In genomic region chr20:63653974-63654680, GRCh38 we compare ENCODE assay signal across 8 cellular contexts. TPM values are rescaled to one million over a fixed set of nuclear protein-coding genes. Genes with fewer than 3 reads are reported as not detected.
DNase-seq lines count a peak whose midpoint lies in the region; ATAC-seq and TF ChIP-seq lines count a peak whose summit lies in the region.

No MANE protein-coding gene starts in this region.

- POLR2A ChIA-PET in activated CD4-positive, alpha-beta T cell treated with anti-CD3 and anti-CD28 coated beads, Interleukin-2, amount 10 ng/mL, durations not matched to agents 7 days and 5 days (lab: Charles Lee) = no interaction called here

- ATAC-seq in HG02571 (IDR thresholded peaks at IDR 0.05; ENCODE audit: unreplicated experiment) = no peak

- peak overlapping the region; percentile 33 for H3K4me3 ChIP-seq in kidney epithelial cell (ENCODE audit: low read depth, low read length)
- H3K4me3 ChIP-seq in suprapubic skin = peak overlapping the region; percentile 79

- no peaks in the 10 kb centered on the region for H3K36me3 Mint-ChIP-seq in activated CD4-positive, alpha-beta T cell treated with anti-CD3 and anti-CD28 coated beads, Interleukin-2, amount 10 ng/mL, durations not matched to agents 7 days and 5 days (ENCODE audit: low read depth)
- H3K36me3 Mint-ChIP-seq in activated naive CD8-positive, alpha-beta T cell = no peaks in the 10 kb centered on the region

- no peak for DNase-seq in activated CD4-positive, alpha-beta T cell treated with anti-CD3 and anti-CD28 coated beads, Interleukin-2, amount 10 ng/mL, durations not matched to agents 7 days and 5 days
- DNase-seq in activated CD4-positive, alpha-beta T cell treated with anti-CD3 and anti-CD28 coated beads, Interleukin-2, amount 50 U/mL, for 4 hours = no peak
- DNase-seq in kidney epithelial cell (ENCODE audit: low read depth) = no peak
- DNase-seq in suprapubic skin (ENCODE audit: low spot score in 2 of 2) = no peak
- DNase-seq in SHP77 (lab: John Stamatoyannopoulos, UW) = no peak
- DNase-seq in NCI-H1417 (lab: John Stamatoyannopoulos, UW) = no peak

- H3K9me3 Mint-ChIP-seq in activated CD4-positive, alpha-beta T cell treated with anti-CD3 and anti-CD28 coated beads, Interleukin-2, amount 10 ng/mL, durations not matched to agents 7 days and 5 days = no peaks in the 10 kb centered on the region
- H3K9me3 Mint-ChIP-seq in activated naive CD8-positive, alpha-beta T cell (ENCODE audit: low read depth) = no peaks in the 10 kb centered on the region

- no peaks in the 10 kb centered on the region for H3K9me3 ChIP-seq in suprapubic skin

- H3K4me1 Mint-ChIP-seq in activated CD4-positive, alpha-beta T cell treated with anti-CD3 and anti-CD28 coated beads, Interleukin-2, amount 10 ng/mL, durations not matched to agents 7 days and 5 days = peaks cover 32% of the 10 kb centered on the region
- peaks cover 28% of the 10 kb centered on the region for H3K4me1 Mint-ChIP-seq in activated naive CD8-positive, alpha-beta T cell (ENCODE audit: low read depth)

- peak overlapping the region; percentile 70 for H3K27ac Mint-ChIP-seq in activated CD4-positive, alpha-beta T cell treated with anti-CD3 and anti-CD28 coated beads, Interleukin-2, amount 10 ng/mL, durations not matched to agents 7 days and 5 days
- peak overlapping the region; percentile 82 for H3K27ac Mint-ChIP-seq in activated naive CD8-positive, alpha-beta T cell

- no peak for TF ChIP-seq EP300 in suprapubic skin (IDR thresholded peaks at IDR 0.05)

- peaks cover 5% of the 10 kb centered on the region for H3K27me3 Mint-ChIP-seq in activated CD4-positive, alpha-beta T cell treated with anti-CD3 and anti-CD28 coated beads, Interleukin-2, amount 10 ng/mL, durations not matched to agents 7 days and 5 days
- no peaks in the 10 kb centered on the region for H3K27me3 Mint-ChIP-seq in activated naive CD8-positive, alpha-beta T cell

- peak overlapping the region; percentile 45 for H3K27ac ChIP-seq in suprapubic skin

- H3K27me3 ChIP-seq in kidney epithelial cell (ENCODE audit: control insufficient read depth, insufficient read depth, low read length) = peaks cover 2% of the 10 kb centered on the region
- peaks cover 4% of the 10 kb centered on the region for H3K27me3 ChIP-seq in suprapubic skin

- CTCF ChIA-PET in activated CD4-positive, alpha-beta T cell treated with anti-CD3 and anti-CD28 coated beads, Interleukin-2, amount 10 ng/mL, durations not matched to agents 7 days and 5 days (lab: Charles Lee) = interaction anchor here (0.6 to 4.2 kb wide), 2 partner anchors 12 to 155 kb away, joined by 3 to 16 read pairs; no protein-coding TSS in a partner anchor

- TF ChIP-seq CTCF in kidney epithelial cell (IDR thresholded peaks at IDR 0.05; ENCODE audit: insufficient read depth, low read length, poor library complexity, severe bottlenecking) (no peak), suprapubic skin (IDR thresholded peaks at IDR 0.05) (no peak)

- H3K4me3 Mint-ChIP-seq in activated CD4-positive, alpha-beta T cell treated with anti-CD3 and anti-CD28 coated beads, Interleukin-2, amount 10 ng/mL, durations not matched to agents 7 days and 5 days = peak overlapping the region; percentile 71
- peak overlapping the region; percentile 75 for H3K4me3 Mint-ChIP-seq in activated naive CD8-positive, alpha-beta T cell

- H3K4me1 ChIP-seq in suprapubic skin = peaks cover 53% of the 10 kb centered on the region

- H3K36me3 ChIP-seq in kidney epithelial cell (ENCODE audit: control insufficient read depth, insufficient read depth, low read length) (no peaks in the 10 kb centered on the region), suprapubic skin (no peaks in the 10 kb centered on the region)

- no peak for TF ChIP-seq POLR2A in suprapubic skin (IDR thresholded peaks at IDR 0.05)

- WGBS in suprapubic skin = 37% methylated on average over 10 of the region's 15 CpGs

RNA-seq across cellular contexts. Expression of gene STMN3, which starts 0.9 kb away (rescaled TPM):
- total RNA-seq in activated CD4-positive, alpha-beta T cell treated with anti-CD3 and anti-CD28 coated beads, Interleukin-2, amount 10 ng/mL, durations not matched to agents 7 days and 5 days = 10 to 100 TPM; 49.4 to 54.4 TPM
- total RNA-seq in kidney epithelial cell = 40.8 and 41.1 TPM in 2 replicates
- total RNA-seq in suprapubic skin = 10 to 100 TPM; 14.2 to 20.7 (median 17.0) TPM

RNA-seq across cellular contexts. Expression of gene RTEL1, which starts 4.0 kb away (rescaled TPM):
- 10 to 100 TPM; 53.3 to 58.9 TPM for total RNA-seq in activated CD4-positive, alpha-beta T cell treated with anti-CD3 and anti-CD28 coated beads, Interleukin-2, amount 10 ng/mL, durations not matched to agents 7 days and 5 days
- total RNA-seq in kidney epithelial cell = 18.6 and 30.7 TPM in 2 replicates
- total RNA-seq in suprapubic skin = 10 to 100 TPM in 2 of 4 donors, 1 to 10 TPM in 2; 6.9 to 26.6 (median 13.9) TPM

RNA-seq across cellular contexts. Expression of gene GMEB2, which starts 27.2 kb away (rescaled TPM):
- 10 to 100 TPM; 20.0 to 20.5 TPM for total RNA-seq in activated CD4-positive, alpha-beta T cell treated with anti-CD3 and anti-CD28 coated beads, Interleukin-2, amount 10 ng/mL, durations not matched to agents 7 days and 5 days
- total RNA-seq in kidney epithelial cell (14.4 and 17.7 TPM in 2 replicates), suprapubic skin (10 to 100 TPM; 15.5 to 18.5 (median 16.4) TPM)

RNA-seq across cellular contexts. Expression of gene TNFRSF6B, which starts 42.3 kb away (rescaled TPM):
- total RNA-seq in activated CD4-positive, alpha-beta T cell treated with anti-CD3 and anti-CD28 coated beads, Interleukin-2, amount 10 ng/mL, durations not matched to agents 7 days and 5 days = 1 to 10 TPM in 1 of 2 experiments, not detected in 1; 1.0 TPM
- 97.0 and 119 TPM in 2 replicates for total RNA-seq in kidney epithelial cell
- total RNA-seq in suprapubic skin = 10 to 100 TPM in 2 of 4 donors, 1 to 10 TPM in 2; 2.1 to 16.1 (median 11.1) TPM

RNA-seq across cellular contexts. Expression of gene ARFRP1, which starts 53.6 kb away (rescaled TPM):
- 10 to 100 TPM; 52.7 to 64.5 TPM for total RNA-seq in activated CD4-positive, alpha-beta T cell treated with anti-CD3 and anti-CD28 coated beads, Interleukin-2, amount 10 ng/mL, durations not matched to agents 7 days and 5 days
- total RNA-seq in kidney epithelial cell = 47.7 and 56.9 TPM in 2 replicates
- 10 to 100 TPM; 22.1 to 31.9 (median 27.6) TPM for total RNA-seq in suprapubic skin
